ENCODE assay signal across 9 cellular contexts in genomic region chr7:10412426-10413019, GRCh38.
A peak's percentile ranks its signal among the peaks of the same experiment; 100 is the strongest.
DNase-seq lines count a peak whose midpoint lies in the region; ATAC-seq, FAIRE-seq and TF ChIP-seq lines count a peak whose summit lies in the region.
"Had no signal": no experiment of that assay in that cellular context is flagged by ENCODE, and none has a peak within 500 bp of the region (broad histone marks: within the 10 kb centered on the region; RNA-seq: fewer than 3 reads in every experiment).

No MANE protein-coding gene starts in this region.

- no peak overlapping the region for H3K27ac ChIP-seq in K562 (ENCODE audit: extremely low read depth, low read depth, low read length)
- H3K27ac ChIP-seq in HepG2 (ENCODE audit: extremely low read length, insufficient read depth, low read length) = no peak overlapping the region
- H3K27ac ChIP-seq: skin epidermis had no signal

- CTCF ChIA-PET in K562 (lab: Yijun Ruan, JAX; ENCODE audit: low intra/inter-chr PET ratio) (no interaction called here), HepG2 (lab: Yijun Ruan, JAX; ENCODE audit: low intra/inter-chr PET ratio, low total read pairs) (interaction anchor here (1.5 kb wide), 1 partner anchor 1993 kb away, joined by 11 read pairs; no protein-coding TSS in a partner anchor)

- no peaks in the 10 kb centered on the region for H3K79me2 ChIP-seq in K562 (ENCODE audit: control insufficient read depth, insufficient read depth, low read length)
- no peaks in the 10 kb centered on the region for H3K79me2 ChIP-seq in HepG2 (ENCODE audit: insufficient read depth, low read length)

- H3K9me3 ChIP-seq in K562 (replicated peaks; ENCODE audit: control insufficient read depth, insufficient read depth, low read depth, low read length) (no peaks in the 10 kb centered on the region), HepG2 (ENCODE audit: low read length) (peaks cover 14% of the 10 kb centered on the region)

- H3K4me1 ChIP-seq in K562 (replicated peaks in 1 of 2; ENCODE audit: control insufficient read depth in 2 of 2, insufficient read depth in 2 of 2, low read length in 2 of 2) = no peaks in the 10 kb centered on the region
- H3K4me1 ChIP-seq in HepG2 (ENCODE audit: insufficient read depth, low read length) = no peaks in the 10 kb centered on the region

- H3K27me3 ChIP-seq in K562 (ENCODE audit: control insufficient read depth in 2 of 2, insufficient read depth in 2 of 2, low read length in 2 of 2) (no peaks in the 10 kb centered on the region), HepG2 (ENCODE audit: control insufficient read depth in 1 of 2, insufficient read depth in 2 of 2, low read length in 2 of 2) (no peaks in the 10 kb centered on the region)

- TF ChIP-seq RAD21 in K562 (CRISPR knock-in tag; conservative IDR thresholded peaks at IDR 0.05 in 1 of 2, IDR thresholded peaks at IDR 0.05 in 1 of 2) = peak; percentile 44 to 57
- no peak for TF ChIP-seq RAD21 in HepG2 (CRISPR knock-in tag; IDR thresholded peaks at IDR 0.05)

- no peak overlapping the region for H3K9ac ChIP-seq in K562 (ENCODE audit: insufficient read depth in 1 of 2, low read depth in 2 of 2, low read length in 2 of 2)
- H3K9ac ChIP-seq in HepG2 (ENCODE audit: insufficient read depth, low read depth, low read length) = no peak overlapping the region

- H3K36me3 ChIP-seq in K562 (ENCODE audit: control insufficient read depth, insufficient read depth, low read length) (no peaks in the 10 kb centered on the region), HepG2 (replicated peaks in 1 of 2; ENCODE audit: control insufficient read depth in 1 of 2, insufficient read depth in 2 of 2, low read length in 2 of 2) (no peaks in the 10 kb centered on the region)

- in situ Hi-C loops in Caki2 (cut with HindIII; ENCODE audit: low pct_unique_long_range_greater_than_20kb, low sequenced_read_pairs) (no loop called here), K562 (cut with MboI) (loop anchor here (25.0 kb wide), 1 partner anchor 2000 kb away; no protein-coding TSS in a partner anchor), HepG2 (cut with HindIII; ENCODE audit: extremely low pct_ligation_motif_present, low pct_unique_long_range_greater_than_20kb) (loop anchor here (25.0 kb wide), 1 partner anchor 2000 kb away; no protein-coding TSS in a partner anchor)

- DNase-seq in Caki2 (ENCODE audit: low read depth) (peak; percentile 22), NCI-H345 treated with DMSO at 0.1 percent for 48 hours (lab: John Stamatoyannopoulos, UW; ENCODE audit: unreplicated experiment) (peak; percentile 54), K562 (ENCODE audit: extremely low read depth in 1 of 4, low spot score in 3 of 4) (peak; percentile 33 to 58 (median 36)), HepG2 (ENCODE audit: low spot score) (peak; percentile 30), NCI-H524 treated with DMSO at 0.1 percent for 48 hours (lab: John Stamatoyannopoulos, UW) (no peak)

- TF ChIP-seq EP300 in K562 (IDR thresholded peaks at IDR 0.05; ENCODE audit: low read length) (no peak), HepG2 (IDR thresholded peaks at IDR 0.05; ENCODE audit: low read depth in 2 of 2, low read length in 2 of 2) (no peak), HepG2 (CRISPR knock-in tag; IDR thresholded peaks at IDR 0.05; ENCODE audit: borderline replicate concordance) (no peak)

- ATAC-seq in GM18868 (IDR thresholded peaks at IDR 0.05; ENCODE audit: unreplicated experiment) (peak; percentile 92), HG03135 (IDR thresholded peaks at IDR 0.05; ENCODE audit: unreplicated experiment) (peak; percentile 81), K562 (peak; percentile 84), HepG2 (peak; percentile 53; the same call in 1 of the 3 replicates), HG02840 (IDR thresholded peaks at IDR 0.05; ENCODE audit: low FRiP score, unreplicated experiment) (no peak)

- no peak overlapping the region for H3K4me2 ChIP-seq in K562 (ENCODE audit: insufficient read depth, low read length)
- H3K4me2 ChIP-seq in HepG2 (ENCODE audit: low read depth, low read length) = no peak overlapping the region

- TF ChIP-seq POLR2A in K562 (conservative IDR thresholded peaks at IDR 0.05) (no peak), HepG2 (IDR thresholded peaks at IDR 0.05; ENCODE audit: insufficient read depth in 1 of 2, low read depth in 2 of 2, low read length in 2 of 2) (no peak)

- POLR2A ChIA-PET in K562 (lab: Yijun Ruan, JAX) = interaction anchor here (0.8 kb wide), 1 partner anchor 445 kb away, joined by 3 read pairs; no protein-coding TSS in a partner anchor
- POLR2A ChIA-PET in HepG2 (lab: Yijun Ruan, JAX) = no interaction called here

- H2AFZ ChIP-seq in K562 (ENCODE audit: low read depth, low read length) (no peak overlapping the region), HepG2 (ENCODE audit: low read length) (no peak overlapping the region)

- WGBS in K562 (ENCODE audit: insufficient coverage, low coverage, missing lambda C conversion rate) = 10% methylated on average over 3 of the region's 3 CpGs
- WGBS in HepG2 (ENCODE audit: low lambda C conversion rate) = 2% methylated on average over 3 of the region's 3 CpGs

- FAIRE-seq in K562 (lab: Jason Lieb, UNC) = peak; percentile 73
- FAIRE-seq in HepG2 (lab: Jason Lieb, UNC) = no peak

- BruUV-seq in K562 (replicated peaks; lab: Mats Ljungman, UMichigan) = no TSS peak
- BruUV-seq in HepG2 (replicated peaks; lab: Mats Ljungman, UMichigan) = no TSS peak

- intact Hi-C loops in K562 (cut with micrococcal nuclease) = loop anchor here (2.0 to 10.0 kb wide), 3 partner anchors 292 to 1994 kb away; no protein-coding TSS in a partner anchor
- intact Hi-C loops in HepG2 (cut with micrococcal nuclease; ENCODE audit: unreplicated experiment) = no loop called here

- no peak overlapping the region for H3K4me3 ChIP-seq in K562
- no peak overlapping the region for H3K4me3 ChIP-seq in HepG2 (replicated peaks in 1 of 3; ENCODE audit: insufficient read depth in 1 of 3, low read depth in 2 of 3, low read length in 3 of 3)
- H3K4me3 ChIP-seq: skin epidermis had no signal

- H3K9me1 ChIP-seq in K562 (ENCODE audit: control insufficient read depth, insufficient read depth, low read length) = no peaks in the 10 kb centered on the region

- TF ChIP-seq CTCF in K562 (IDR thresholded peaks at IDR 0.05 in 2 of 3, conservative IDR thresholded peaks at IDR 0.05 in 1 of 3; ENCODE audit: insufficient read depth in 2 of 3, low read depth in 1 of 3, low read length in 3 of 3) = peak; percentile 35 to 60 (median 36); a peak in 4 of 6 replicates
- peak; percentile 52 for TF ChIP-seq CTCF in HepG2 (CRISPR knock-in tag; IDR thresholded peaks at IDR 0.05)

- H4K20me1 ChIP-seq in K562 (replicated peaks; ENCODE audit: control insufficient read depth, insufficient read depth, low read length) = no peaks in the 10 kb centered on the region
- no peaks in the 10 kb centered on the region for H4K20me1 ChIP-seq in HepG2 (ENCODE audit: insufficient read depth, low read length)

TF ChIP-seq in K562, 482 proteins besides CTCF, POLR2A, EP300 and RAD21:
- TF ChIP-seq, protein P1, sequence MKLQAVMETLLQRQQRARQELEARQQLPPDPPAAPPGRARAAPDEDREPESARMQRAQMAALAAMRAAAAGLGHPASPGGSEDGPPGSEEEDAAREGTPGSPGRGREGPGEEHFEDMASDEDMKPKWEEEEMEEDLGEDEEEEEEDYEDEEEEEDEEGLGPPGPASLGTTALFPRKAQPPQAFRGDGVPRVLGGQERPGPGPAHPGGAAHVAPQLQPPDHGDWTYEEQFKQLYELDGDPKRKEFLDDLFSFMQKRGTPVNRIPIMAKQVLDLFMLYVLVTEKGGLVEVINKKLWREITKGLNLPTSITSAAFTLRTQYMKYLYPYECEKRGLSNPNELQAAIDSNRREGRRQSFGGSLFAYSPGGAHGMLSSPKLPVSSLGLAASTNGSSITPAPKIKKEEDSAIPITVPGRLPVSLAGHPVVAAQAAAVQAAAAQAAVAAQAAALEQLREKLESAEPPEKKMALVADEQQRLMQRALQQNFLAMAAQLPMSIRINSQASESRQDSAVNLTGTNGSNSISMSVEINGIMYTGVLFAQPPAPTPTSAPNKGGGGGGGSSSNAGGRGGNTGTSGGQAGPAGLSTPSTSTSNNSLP (IDR thresholded peaks at IDR 0.05; ENCODE audit: borderline replicate concordance, low read depth, low read length) = 0 out of 2 replicates have a peak, but pooled peaks have one; percentile 35
- TF ChIP-seq, protein P2, sequence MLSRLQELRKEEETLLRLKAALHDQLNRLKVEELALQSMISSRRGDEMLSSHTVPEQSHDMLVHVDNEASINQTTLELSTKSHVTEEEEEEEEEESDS (CRISPR knock-in tag; IDR thresholded peaks at IDR 0.05) = no peak
- TF ChIP-seq OTX1 (CRISPR knock-in tag; IDR thresholded peaks at IDR 0.05) = no peak

TF ChIP-seq in HepG2, 621 proteins besides CTCF, POLR2A, EP300 and RAD21 (continues in another document):
- TF ChIP-seq ATF7 (IDR thresholded peaks at IDR 0.05) (no peak), ATF7 (CRISPR knock-in tag; IDR thresholded peaks at IDR 0.05) (no peak), STAG1 (CRISPR knock-in tag; IDR thresholded peaks at IDR 0.05) (peak; percentile 44), TAF1 (CRISPR knock-in tag; IDR thresholded peaks at IDR 0.05) (no peak), MAFK (conservative IDR thresholded peaks at IDR 0.05 in 1 of 2, IDR thresholded peaks at IDR 0.05 in 1 of 2; ENCODE audit: low read length in 2 of 2) (no peak), SMC3 (IDR thresholded peaks at IDR 0.05; ENCODE audit: low read length) (0 out of 2 replicates have a peak, but pooled peaks have one; percentile 9), ISX (CRISPR knock-in tag; conservative IDR thresholded peaks at IDR 0.05) (no peak), MXI1 (IDR thresholded peaks at IDR 0.05; ENCODE audit: borderline replicate concordance, low read depth, low read length) (no peak), ZNF768 (CRISPR knock-in tag; IDR thresholded peaks at IDR 0.05) (no peak)
- TF ChIP-seq, protein P3, sequence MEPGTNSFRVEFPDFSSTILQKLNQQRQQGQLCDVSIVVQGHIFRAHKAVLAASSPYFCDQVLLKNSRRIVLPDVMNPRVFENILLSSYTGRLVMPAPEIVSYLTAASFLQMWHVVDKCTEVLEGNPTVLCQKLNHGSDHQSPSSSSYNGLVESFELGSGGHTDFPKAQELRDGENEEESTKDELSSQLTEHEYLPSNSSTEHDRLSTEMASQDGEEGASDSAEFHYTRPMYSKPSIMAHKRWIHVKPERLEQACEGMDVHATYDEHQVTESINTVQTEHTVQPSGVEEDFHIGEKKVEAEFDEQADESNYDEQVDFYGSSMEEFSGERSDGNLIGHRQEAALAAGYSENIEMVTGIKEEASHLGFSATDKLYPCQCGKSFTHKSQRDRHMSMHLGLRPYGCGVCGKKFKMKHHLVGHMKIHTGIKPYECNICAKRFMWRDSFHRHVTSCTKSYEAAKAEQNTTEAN (CRISPR knock-in tag; conservative IDR thresholded peaks at IDR 0.05) = no peak
